ENCODE assay signal across 9 cellular contexts in genomic region chr5:82365744-82366228, GRCh38.
DNase-seq lines count a peak whose midpoint lies in the region; ATAC-seq and TF ChIP-seq lines count a peak whose summit lies in the region.
"Had no signal": no experiment of that assay in that cellular context is flagged by ENCODE, and none has a peak within 500 bp of the region (broad histone marks: within the 10 kb centered on the region; RNA-seq: fewer than 3 reads in every experiment).

No MANE protein-coding gene starts in this region.

- no peaks in the 10 kb centered on the region for H3K9me3 ChIP-seq in gastrocnemius medialis
- H3K9me3 ChIP-seq: spleen had no signal

- TF ChIP-seq POLR2A in gastrocnemius medialis (IDR thresholded peaks at IDR 0.05): no peak

- intact Hi-C loops in left ventricle myocardium superior (cut with micrococcal nuclease) (no loop called here), gastrocnemius medialis (cut with DNase I; ENCODE audit: low total_unique reads) (no loop called here)

- H3K36me3 ChIP-seq in gastrocnemius medialis: no peaks in the 10 kb centered on the region
- H3K36me3 ChIP-seq: spleen had no signal

- H3K4me3 ChIP-seq in epithelial cell of esophagus (ENCODE audit: low read length) (no peak overlapping the region), gastrocnemius medialis (no peak overlapping the region)
- H3K4me3 ChIP-seq: spleen had no signal

- ATAC-seq in HG02840 (IDR thresholded peaks at IDR 0.05; ENCODE audit: low FRiP score, unreplicated experiment): no peak
- no peak for ATAC-seq in left ventricle myocardium superior
- no peak for ATAC-seq in gastrocnemius medialis

- TF ChIP-seq CTCF in epithelial cell of esophagus (IDR thresholded peaks at IDR 0.05; ENCODE audit: insufficient read depth, low read depth, low read length, missing control alignments) (no peak), gastrocnemius medialis (IDR thresholded peaks at IDR 0.05 in 4 of 5, conservative IDR thresholded peaks at IDR 0.05 in 1 of 5) (no peak)

- in situ Hi-C loops in gastrocnemius medialis (cut with MboI; ENCODE audit: low sequenced_read_pairs in 4 of 4): loop anchor here in 2 of 4 donors (25.0 kb wide), 2 partner anchors 422 to 1097 kb away; partner anchors contain the start of gene VCAN (in 1 of the 2)

- DNase-seq in NCI-H2029 (lab: John Stamatoyannopoulos, UW) (peak; percentile 20), NCI-H2029 treated with DMSO at 0.1 percent for 48 hours (lab: John Stamatoyannopoulos, UW) (no peak), NCI-H69 (lab: John Stamatoyannopoulos, UW) (peak; percentile 44), epithelial cell of esophagus (ENCODE audit: low read depth) (peak; percentile 98), left ventricle myocardium superior (no peak), gastrocnemius medialis (no peak)
- DNase-seq in stimulated activated CD8-positive, alpha-beta memory T cell treated with anti-CD3 and anti-CD28 coated beads, Interleukin-12 subunit alpha, Interleukin-12 subunit beta, amount 100 ng/mL, for 24 hours (ENCODE audit: extremely low read depth): peak; percentile 16
- DNase-seq: spleen had no signal

- no peaks in the 10 kb centered on the region for H3K27me3 ChIP-seq in gastrocnemius medialis

- no peaks in the 10 kb centered on the region for H3K4me1 ChIP-seq in gastrocnemius medialis

- H3K27ac ChIP-seq in gastrocnemius medialis: no peak overlapping the region
- H3K27ac ChIP-seq: spleen had no signal

Comparison
In these comparisons a context has a peak if more than half of its experiments do, and no peak if none do; other contexts are left out.
1. DNase-seq: peak in NCI-H2029 (single experiment), NCI-H69 (single experiment), epithelial cell of esophagus (single experiment) and stimulated activated CD8-positive, alpha-beta memory T cell treated with anti-CD3 and anti-CD28 coated beads, Interleukin-12 subunit alpha, Interleukin-12 subunit beta, amount 100 ng/mL, for 24 hours (single experiment); none in NCI-H2029 treated with DMSO at 0.1 percent for 48 hours (single experiment), left ventricle myocardium superior (single experiment) and gastrocnemius medialis (0 of 2).